ENCODE assay signal across 9 cellular contexts in the genomic region with DNA sequence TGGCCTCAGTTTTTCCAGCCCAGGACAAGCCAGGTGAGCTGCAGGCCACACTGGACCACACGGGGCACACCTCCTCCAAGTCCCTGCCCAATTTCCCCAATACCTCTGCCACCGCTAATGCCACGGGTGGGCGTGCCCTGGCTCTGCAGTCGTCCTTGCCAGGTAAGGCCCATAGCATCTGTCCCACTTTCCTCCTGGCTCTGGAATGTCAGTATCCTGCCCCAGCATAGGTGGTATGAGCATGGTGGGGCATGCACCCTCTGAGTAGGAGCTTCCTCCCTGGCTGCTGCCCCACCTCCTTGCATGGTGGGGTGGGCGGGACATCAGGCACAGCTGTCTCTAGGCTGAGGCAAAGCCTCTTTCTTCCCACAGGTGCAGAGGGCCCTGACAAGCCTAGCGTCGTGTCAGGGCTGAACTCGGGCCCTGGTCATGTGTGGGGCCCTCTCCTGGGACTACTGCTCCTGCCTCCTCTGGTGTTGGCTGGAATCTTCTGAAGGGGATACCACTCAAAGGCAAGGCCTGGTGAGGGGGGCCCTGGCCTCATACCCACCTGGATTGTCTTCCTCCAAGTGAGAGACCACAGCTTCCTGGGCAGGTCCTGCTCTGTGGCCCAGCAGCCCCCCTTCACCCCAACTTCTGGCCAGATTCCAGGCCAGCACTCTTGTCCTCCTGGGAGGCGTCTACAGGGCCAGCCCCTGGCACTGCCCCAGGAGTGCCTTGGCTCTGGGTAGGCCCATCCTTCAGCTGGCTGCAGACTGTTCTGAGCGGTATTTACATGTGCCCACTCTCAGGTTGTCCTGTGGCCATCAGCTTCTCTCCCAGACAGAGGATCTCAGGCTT. TPM values are rescaled to one million over a fixed set of nuclear protein-coding genes. Genes with fewer than 3 reads are reported as not detected.
DNase-seq lines count a peak whose midpoint lies in the region; ATAC-seq and TF ChIP-seq lines count a peak whose summit lies in the region.
"Had no signal": no experiment of that assay in that cellular context is flagged by ENCODE, and none has a peak within 500 bp of the region (broad histone marks: within the 10 kb centered on the region; RNA-seq: fewer than 3 reads in every experiment).

No MANE protein-coding gene starts in this region.

- no peak overlapping the region for H3K4me3 Mint-ChIP-seq in activated CD4-positive, alpha-beta T cell treated with anti-CD3 and anti-CD28 coated beads, Interleukin-2, amount 10 ng/mL, durations not matched to agents 7 days and 5 days
- H3K4me3 Mint-ChIP-seq in stimulated activated naive CD8-positive, alpha-beta T cell treated with anti-CD3 and anti-CD28 coated beads, Interleukin-15, amount 100 ng/mL, for 72 hours = peak overlapping the region in 1 of 2 donors; percentile 22

- H3K4me1 Mint-ChIP-seq in activated CD4-positive, alpha-beta T cell treated with anti-CD3 and anti-CD28 coated beads, Interleukin-2, amount 10 ng/mL, durations not matched to agents 7 days and 5 days = peaks cover 56% of the 10 kb centered on the region
- H3K4me1 Mint-ChIP-seq in stimulated activated naive CD8-positive, alpha-beta T cell treated with anti-CD3 and anti-CD28 coated beads, Interleukin-15, amount 100 ng/mL, for 72 hours = peaks cover 43% of the 10 kb centered on the region

- no peaks in the 10 kb centered on the region for H3K27me3 ChIP-seq in Panc1 (ENCODE audit: control insufficient read depth, insufficient read depth, low read length)

- intact Hi-C loops in Panc1 (cut with micrococcal nuclease; ENCODE audit: unreplicated experiment) = no loop called here

- peaks cover 30% of the 10 kb centered on the region for H3K36me3 Mint-ChIP-seq in activated CD4-positive, alpha-beta T cell treated with anti-CD3 and anti-CD28 coated beads, Interleukin-2, amount 10 ng/mL, durations not matched to agents 7 days and 5 days (ENCODE audit: low read depth)

- no peak overlapping the region for H3K4me3 ChIP-seq in Panc1 (ENCODE audit: low read depth in 2 of 2, low read length in 2 of 2)
- no peak overlapping the region for H3K4me3 ChIP-seq in epithelial cell of esophagus (ENCODE audit: low read length)

- CTCF ChIA-PET in activated CD4-positive, alpha-beta T cell treated with anti-CD3 and anti-CD28 coated beads, Interleukin-2, amount 10 ng/mL, durations not matched to agents 7 days and 5 days (lab: Charles Lee) = interaction anchor here (0.6 to 2.7 kb wide), 4 partner anchors 9 to 398 kb away, joined by 3 to 12 read pairs (median 4); partner anchors contain the start of gene PI16
- CTCF ChIA-PET in Panc1 (lab: Charles Lee) = interaction anchor here (0.9 kb wide), 1 partner anchor 54 kb away, joined by 3 read pairs; no protein-coding TSS in a partner anchor

- TF ChIP-seq CTCF in Panc1 (IDR thresholded peaks at IDR 0.05) = no peak
- no peak for TF ChIP-seq CTCF in epithelial cell of esophagus (IDR thresholded peaks at IDR 0.05; ENCODE audit: insufficient read depth, low read depth, low read length, missing control alignments)

- H3K27ac ChIP-seq in Panc1 (ENCODE audit: low read length) = no peak overlapping the region

- H3K36me3 ChIP-seq in Panc1 (ENCODE audit: control insufficient read depth, insufficient read depth, low read length) = peaks cover 4% of the 10 kb centered on the region

- DNase-seq in activated CD4-positive, alpha-beta T cell treated with anti-CD3 and anti-CD28 coated beads, Interleukin-2, amount 10 ng/mL, durations not matched to agents 7 days and 5 days = peak; percentile 56
- no peak for DNase-seq in activated CD4-positive, alpha-beta T cell treated with anti-CD3 and anti-CD28 coated beads, Interleukin-2, amount 50 U/mL, for 1 hour
- no peak for DNase-seq in Panc1 (ENCODE audit: low read depth, low spot score)
- DNase-seq in epithelial cell of esophagus (ENCODE audit: low read depth) = peak; percentile 47
- no peak for DNase-seq in stimulated activated naive CD8-positive, alpha-beta T cell treated with anti-CD3 and anti-CD28 coated beads, Interleukin-15, amount 100 ng/mL, for 72 hours
- DNase-seq in SW480 (ENCODE audit: low spot score) = no peak
- no peak for DNase-seq in effector CD8-positive, alpha-beta T cell (lab: John Stamatoyannopoulos, UW)

- peak; percentile 18; the same call in 1 of the 2 replicates for ATAC-seq in Panc1
- ATAC-seq in stimulated activated naive CD8-positive, alpha-beta T cell treated with anti-CD3 and anti-CD28 coated beads, Interleukin-15, amount 100 ng/mL, for 72 hours = peak; percentile 51
- ATAC-seq in HG03565 (IDR thresholded peaks at IDR 0.05; ENCODE audit: unreplicated experiment) = no peak

- peaks cover 8% of the 10 kb centered on the region; the same call in 1 of the 2 replicates for H3K4me1 ChIP-seq in Panc1 (ENCODE audit: control insufficient read depth, insufficient read depth, low read length)

- peak overlapping the region; percentile 87 for H3K27ac Mint-ChIP-seq in activated CD4-positive, alpha-beta T cell treated with anti-CD3 and anti-CD28 coated beads, Interleukin-2, amount 10 ng/mL, durations not matched to agents 7 days and 5 days
- H3K27ac Mint-ChIP-seq in stimulated activated naive CD8-positive, alpha-beta T cell treated with anti-CD3 and anti-CD28 coated beads, Interleukin-15, amount 100 ng/mL, for 72 hours = peak overlapping the region; percentile 36 to 57

- no peaks in the 10 kb centered on the region for H3K27me3 Mint-ChIP-seq in activated CD4-positive, alpha-beta T cell treated with anti-CD3 and anti-CD28 coated beads, Interleukin-2, amount 10 ng/mL, durations not matched to agents 7 days and 5 days
- no peaks in the 10 kb centered on the region for H3K27me3 Mint-ChIP-seq in stimulated activated naive CD8-positive, alpha-beta T cell treated with anti-CD3 and anti-CD28 coated beads, Interleukin-15, amount 100 ng/mL, for 72 hours

- BruUV-seq in Panc1 (replicated peaks; lab: Mats Ljungman, UMichigan) = no TSS peak

- H3K9me3 Mint-ChIP-seq in activated CD4-positive, alpha-beta T cell treated with anti-CD3 and anti-CD28 coated beads, Interleukin-2, amount 10 ng/mL, durations not matched to agents 7 days and 5 days = no peaks in the 10 kb centered on the region
- H3K9me3 Mint-ChIP-seq in stimulated activated naive CD8-positive, alpha-beta T cell treated with anti-CD3 and anti-CD28 coated beads, Interleukin-15, amount 100 ng/mL, for 72 hours = no peaks in the 10 kb centered on the region

- no peaks in the 10 kb centered on the region for H3K9me3 ChIP-seq in Panc1 (ENCODE audit: control insufficient read depth, insufficient read depth, low read depth, low read length)

- POLR2A ChIA-PET in activated CD4-positive, alpha-beta T cell treated with anti-CD3 and anti-CD28 coated beads, Interleukin-2, amount 10 ng/mL, durations not matched to agents 7 days and 5 days (lab: Charles Lee) = interaction anchor here (1.1 kb wide), 1 partner anchor 453 kb away, joined by 5 read pairs; no protein-coding TSS in a partner anchor
- POLR2A ChIA-PET in Panc1 (lab: Charles Lee) = no interaction called here

- in situ Hi-C loops in Panc1 (cut with HindIII; ENCODE audit: low pct_unique_long_range_greater_than_20kb, low sequenced_read_pairs) = no loop called here

RNA-seq across cellular contexts. Expression of gene PI16, which starts 9.1 kb away (rescaled TPM):
- total RNA-seq in activated CD4-positive, alpha-beta T cell treated with anti-CD3 and anti-CD28 coated beads, Interleukin-2, amount 10 ng/mL, durations not matched to agents 7 days and 5 days = 10 to 100 TPM; 13.5 to 15.1 TPM
- not detected for total RNA-seq in Panc1 (2021; ENCODE audit: unreplicated experiment)
- polyA plus RNA-seq in Panc1 (2012; ENCODE audit: insufficient read length) = not detected
- total RNA-seq: RPMI7951 had no signal

RNA-seq across cellular contexts. Expression of gene MTCH1, which starts 22.3 kb away (rescaled TPM):
- total RNA-seq in activated CD4-positive, alpha-beta T cell treated with anti-CD3 and anti-CD28 coated beads, Interleukin-2, amount 10 ng/mL, durations not matched to agents 7 days and 5 days = 100 to 1,000 TPM in 1 of 2 experiments, 10 to 100 TPM in 1; 94.7 to 107 TPM
- 223 TPM for total RNA-seq in Panc1 (2021; ENCODE audit: unreplicated experiment)
- polyA plus RNA-seq in Panc1 (2012; ENCODE audit: insufficient read length) = 267 TPM

RNA-seq across cellular contexts. Expression of gene FGD2, which starts 41.8 kb away (rescaled TPM):
- 1 to 10 TPM; 1.5 to 2.1 TPM for total RNA-seq in activated CD4-positive, alpha-beta T cell treated with anti-CD3 and anti-CD28 coated beads, Interleukin-2, amount 10 ng/mL, durations not matched to agents 7 days and 5 days
- 0.10 TPM for total RNA-seq in Panc1 (2021; ENCODE audit: unreplicated experiment)
- 0.16 TPM for polyA plus RNA-seq in Panc1 (2012; ENCODE audit: insufficient read length)
- total RNA-seq: RPMI7951 had no signal

Comparison
In these comparisons a context has a peak if more than half of its experiments do, and no peak if none do; other contexts are left out.
1. DNase-seq: peak in activated CD4-positive, alpha-beta T cell treated with anti-CD3 and anti-CD28 coated beads, Interleukin-2, amount 10 ng/mL, durations not matched to agents 7 days and 5 days (single experiment) and epithelial cell of esophagus (single experiment); none in activated CD4-positive, alpha-beta T cell treated with anti-CD3 and anti-CD28 coated beads, Interleukin-2, amount 50 U/mL, for 1 hour (single experiment), Panc1 (single experiment), stimulated activated naive CD8-positive, alpha-beta T cell treated with anti-CD3 and anti-CD28 coated beads, Interleukin-15, amount 100 ng/mL, for 72 hours (0 of 2), SW480 (single experiment) and effector CD8-positive, alpha-beta T cell (single experiment).
2. RNA of gene PI16, which starts 9.1 kb away (total RNA-seq): 13.5 to 15.1 TPM in activated CD4-positive, alpha-beta T cell treated with anti-CD3 and anti-CD28 coated beads, Interleukin-2, amount 10 ng/mL, durations not matched to agents 7 days and 5 days; not detected in Panc1 (single experiment); every median in the first group is over 10 times any median in the second.